Comparison of ENCODE assay signal across 8 cellular contexts in the genomic region with DNA sequence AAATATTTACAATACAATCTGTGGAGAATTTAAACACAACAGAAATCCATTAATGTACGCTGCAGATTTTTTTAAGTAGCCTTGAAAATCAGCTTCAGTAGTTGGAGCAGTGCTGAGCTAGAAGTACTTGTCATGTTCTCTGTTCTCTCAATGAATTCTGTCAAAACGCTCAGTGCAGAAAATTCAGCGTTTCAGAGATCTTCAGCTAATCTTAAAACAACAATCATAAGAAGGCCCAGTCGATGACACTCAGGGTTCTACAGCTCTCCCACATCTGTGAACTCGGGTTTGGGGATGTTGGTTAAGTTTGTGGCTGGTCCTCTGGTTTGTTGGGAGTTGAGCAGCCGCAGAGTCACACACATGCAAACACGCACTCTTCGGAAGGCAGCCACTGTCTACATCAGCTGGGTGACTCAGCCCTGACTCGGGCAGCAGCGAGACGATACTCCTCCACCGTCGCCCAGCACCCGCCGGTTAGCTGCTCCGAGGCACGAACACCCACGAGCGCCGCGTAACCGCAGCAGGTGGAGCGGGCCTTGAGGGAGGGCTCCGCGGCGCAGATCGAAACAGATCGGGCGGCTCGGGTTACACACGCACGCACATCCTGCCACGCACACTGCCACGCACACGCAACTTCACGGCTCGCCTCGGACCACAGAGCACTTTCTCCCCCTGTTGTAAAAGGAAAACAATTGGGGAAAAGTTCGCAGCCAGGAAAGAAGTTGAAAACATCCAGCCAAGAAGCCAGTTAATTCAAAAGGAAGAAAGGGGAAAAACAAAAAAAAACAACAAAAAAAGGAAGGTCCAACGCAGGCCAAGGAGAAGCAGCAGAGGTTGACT.
DNase-seq lines count a peak whose midpoint lies in the region; ATAC-seq, FAIRE-seq and TF ChIP-seq lines count a peak whose summit lies in the region.

No MANE protein-coding gene starts in this region.

- H3K27me3 ChIP-seq in GM23338 (ENCODE audit: insufficient read depth) (peaks cover 95% of the 10 kb centered on the region), mammary epithelial cell (ENCODE audit: insufficient read depth, low read length) (no peaks in the 10 kb centered on the region), keratinocyte (ENCODE audit: control insufficient read depth, extremely low read depth, insufficient read depth, low read length) (no peaks in the 10 kb centered on the region)

- peaks cover 12% of the 10 kb centered on the region for H4K20me1 ChIP-seq in GM23338 (replicated peaks; ENCODE audit: insufficient read depth)
- peaks cover 3% of the 10 kb centered on the region for H4K20me1 ChIP-seq in mammary epithelial cell (ENCODE audit: insufficient read depth, low read length)
- peaks cover 10% of the 10 kb centered on the region for H4K20me1 ChIP-seq in keratinocyte (ENCODE audit: control insufficient read depth, extremely low read depth, insufficient read depth, low read length)

- peak; percentile 36 for DNase-seq in COR-L47 (lab: John Stamatoyannopoulos, UW)
- DNase-seq in GM23338 (ENCODE audit: low spot score) = peak; percentile 35
- peak; percentile 28 for DNase-seq in NCI-H1048 (lab: John Stamatoyannopoulos, UW)
- DNase-seq in mammary epithelial cell = peak; percentile 93
- no peak for DNase-seq in keratinocyte (ENCODE audit: low read depth, low spot score)
- DNase-seq in stimulated activated CD4-positive, alpha-beta T cell treated with anti-CD3 and anti-CD28 coated beads, Interleukin-15, amount 100 ng/mL, for 1 hour (ENCODE audit: low read depth in 1 of 2, low spot score in 1 of 2) = peak; percentile 75 to 84

- ATAC-seq in GM23338 = peak; percentile 1; the same call in 1 of the 3 replicates
- ATAC-seq in GM18858 (IDR thresholded peaks at IDR 0.05; ENCODE audit: unreplicated experiment) = no peak

- no peaks in the 10 kb centered on the region for H3K9me2 ChIP-seq in GM23338 (ENCODE audit: insufficient read depth)

- H3K4me2 ChIP-seq in GM23338 (peak overlapping the region; percentile 90), mammary epithelial cell (ENCODE audit: insufficient read depth, low read depth, low read length) (peak overlapping the region; percentile 72), keratinocyte (ENCODE audit: control insufficient read depth, extremely low read depth, insufficient read depth, low read depth, low read length) (peak overlapping the region; percentile 77)

- H3K36me3 ChIP-seq in GM23338 (ENCODE audit: insufficient read depth) = no peaks in the 10 kb centered on the region
- H3K36me3 ChIP-seq in mammary epithelial cell (ENCODE audit: insufficient read depth, low read length) = peaks cover 11% of the 10 kb centered on the region
- peaks cover 8 to 28% of the 10 kb centered on the region in 2 experiments for H3K36me3 ChIP-seq in keratinocyte (ENCODE audit: control insufficient read depth in 2 of 2, extremely low read depth in 1 of 2, insufficient read depth in 2 of 2, low read length in 2 of 2)

- H3K9me1 ChIP-seq in keratinocyte (ENCODE audit: control insufficient read depth, extremely low read depth, insufficient read depth, low read length) = no peaks in the 10 kb centered on the region

- H3K4me1 ChIP-seq in GM23338 (ENCODE audit: insufficient read depth) = peaks cover 31% of the 10 kb centered on the region
- H3K4me1 ChIP-seq in mammary epithelial cell (ENCODE audit: insufficient read depth, low read length) = peaks cover 19% of the 10 kb centered on the region
- peaks cover 10% of the 10 kb centered on the region for H3K4me1 ChIP-seq in keratinocyte (ENCODE audit: control insufficient read depth, extremely low read depth, insufficient read depth, low read length)

- TF ChIP-seq CTCF in GM23338 (conservative IDR thresholded peaks at IDR 0.05; ENCODE audit: low read depth in 2 of 2) = no peak
- no peak for TF ChIP-seq CTCF in WI38 (IDR thresholded peaks at IDR 0.05; ENCODE audit: low read depth, low read length)
- TF ChIP-seq CTCF in mammary epithelial cell (conservative IDR thresholded peaks at IDR 0.05 in 1 of 2, IDR thresholded peaks at IDR 0.05 in 1 of 2; ENCODE audit: extremely low read depth in 1 of 2, insufficient read depth in 1 of 2, low read depth in 1 of 2, low read length in 2 of 2) = no peak
- TF ChIP-seq CTCF in keratinocyte (optimal IDR thresholded peaks at IDR 0.05 in 1 of 3, IDR thresholded peaks at IDR 0.05 in 1 of 3, conservative IDR thresholded peaks at IDR 0.05 in 1 of 3; ENCODE audit: extremely low read depth in 1 of 3, insufficient read depth in 2 of 3, low read length in 3 of 3) = no peak

- no peaks in the 10 kb centered on the region for H3K9me3 ChIP-seq in mammary epithelial cell (replicated peaks; ENCODE audit: insufficient read depth, low read length)
- no peaks in the 10 kb centered on the region for H3K9me3 ChIP-seq in keratinocyte (ENCODE audit: control insufficient read depth, low read depth, low read length)

- WGBS in mammary epithelial cell (ENCODE audit: low coverage, missing lambda C conversion rate) = 1% methylated on average over 28 of the region's 40 CpGs

- H3K9ac ChIP-seq in mammary epithelial cell (ENCODE audit: insufficient read depth, low read length) = peak overlapping the region; percentile 100
- peak overlapping the region; percentile 92 for H3K9ac ChIP-seq in keratinocyte (ENCODE audit: control insufficient read depth, extremely low read depth, insufficient read depth, low read length)

- H3K27ac ChIP-seq in GM23338 (ENCODE audit: low read depth) = no peak overlapping the region
- peak overlapping the region; percentile 97 for H3K27ac ChIP-seq in mammary epithelial cell (ENCODE audit: insufficient read depth, low read depth, low read length)
- H3K27ac ChIP-seq in keratinocyte (ENCODE audit: control insufficient read depth, insufficient read depth, low read length) = peak overlapping the region; percentile 97

- BruUV-seq in mammary epithelial cell (replicated peaks; lab: Mats Ljungman, UMichigan) = TSS peak; percentile 54

- no peak overlapping the region; the same call in 1 of the 2 replicates for H3K27ac Mint-ChIP-seq in GM23338

- H3K4me3 Mint-ChIP-seq in GM23338 = peak overlapping the region; percentile 79

- peak overlapping the region; percentile 67 for H3K4me3 ChIP-seq in GM23338
- peak overlapping the region; percentile 67 for H3K4me3 ChIP-seq in WI38 (ENCODE audit: low read depth, low read length)
- H3K4me3 ChIP-seq in mammary epithelial cell (replicated peaks in 1 of 3; ENCODE audit: insufficient read depth in 1 of 3, low read depth in 2 of 3, low read length in 3 of 3) = peak overlapping the region; percentile 89 to 99 (median 94)
- H3K4me3 ChIP-seq in keratinocyte (ENCODE audit: control insufficient read depth in 2 of 3, extremely low read depth in 1 of 3, insufficient read depth in 2 of 3, low read depth in 1 of 3, low read length in 3 of 3) = peak overlapping the region; percentile 85 to 96 (median 94)

- H3K27me3 Mint-ChIP-seq in GM23338 (ENCODE audit: insufficient read depth, low read depth, poor library complexity) = peaks cover 81% of the 10 kb centered on the region

- peak; percentile 63 for FAIRE-seq in keratinocyte (lab: Jason Lieb, UNC)

- no peaks in the 10 kb centered on the region; the same call in 2 of the 3 replicates for H3K36me3 Mint-ChIP-seq in GM23338 (ENCODE audit: low read depth)

- in situ Hi-C loops in mammary epithelial cell (cut with MboI; ENCODE audit: low sequenced_read_pairs in 2 of 2) = loop anchor here in 1 of 2 donors (5.0 to 25.0 kb wide), 5 partner anchors 309 to 1149 kb away; no protein-coding TSS in a partner anchor

- H3F3A ChIP-seq in GM23338 (replicated peaks; ENCODE audit: low read depth) = peaks cover 18% of the 10 kb centered on the region

- H3K9me3 Mint-ChIP-seq in GM23338 = peaks cover 3% of the 10 kb centered on the region; the same call in 1 of the 3 replicates

- peak overlapping the region; percentile 66 for H2AFZ ChIP-seq in GM23338
- H2AFZ ChIP-seq in mammary epithelial cell (ENCODE audit: low read depth, low read length) = no peak overlapping the region
- H2AFZ ChIP-seq in keratinocyte (ENCODE audit: control insufficient read depth, low read length) = no peak overlapping the region

- H3K79me2 ChIP-seq in GM23338 (replicated peaks; ENCODE audit: insufficient read depth) (no peaks in the 10 kb centered on the region), mammary epithelial cell (ENCODE audit: insufficient read depth, low read length) (peaks cover 85% of the 10 kb centered on the region), keratinocyte (ENCODE audit: control insufficient read depth, insufficient read depth, low read length) (peaks cover 58% of the 10 kb centered on the region)

- dilution Hi-C loops in mammary epithelial cell (cut with HindIII; ENCODE audit: low sequenced_read_pairs) = no loop called here
- dilution Hi-C loops in keratinocyte (cut with MboI; ENCODE audit: extremely low pct_ligation_motif_present, low sequenced_read_pairs) = no loop called here

- intact Hi-C loops in mammary epithelial cell (cut with micrococcal nuclease) = loop anchor here (1.0 to 5.0 kb wide), 5 partner anchors 143 to 728 kb away; no protein-coding TSS in a partner anchor

- CTCF ChIA-PET in mammary epithelial cell (lab: Charles Lee; ENCODE audit: low non-redundant PET) = interaction anchor here (0.7 kb wide), 1 partner anchor 378 kb away, joined by 3 read pairs; no protein-coding TSS in a partner anchor

- peaks cover 30% of the 10 kb centered on the region for H3K4me1 Mint-ChIP-seq in GM23338

TF ChIP-seq in GM23338, 12 proteins besides CTCF, POLR2A, EP300 and RAD21:
- peak; percentile 67 for TF ChIP-seq EZH2 (IDR thresholded peaks at IDR 0.05; ENCODE audit: low read depth, unreplicated experiment)
- no peak for TF ChIP-seq ZNF331 (CRISPR knock-in tag; IDR thresholded peaks at IDR 0.05; ENCODE audit: low read depth)
